In the genomic region with DNA sequence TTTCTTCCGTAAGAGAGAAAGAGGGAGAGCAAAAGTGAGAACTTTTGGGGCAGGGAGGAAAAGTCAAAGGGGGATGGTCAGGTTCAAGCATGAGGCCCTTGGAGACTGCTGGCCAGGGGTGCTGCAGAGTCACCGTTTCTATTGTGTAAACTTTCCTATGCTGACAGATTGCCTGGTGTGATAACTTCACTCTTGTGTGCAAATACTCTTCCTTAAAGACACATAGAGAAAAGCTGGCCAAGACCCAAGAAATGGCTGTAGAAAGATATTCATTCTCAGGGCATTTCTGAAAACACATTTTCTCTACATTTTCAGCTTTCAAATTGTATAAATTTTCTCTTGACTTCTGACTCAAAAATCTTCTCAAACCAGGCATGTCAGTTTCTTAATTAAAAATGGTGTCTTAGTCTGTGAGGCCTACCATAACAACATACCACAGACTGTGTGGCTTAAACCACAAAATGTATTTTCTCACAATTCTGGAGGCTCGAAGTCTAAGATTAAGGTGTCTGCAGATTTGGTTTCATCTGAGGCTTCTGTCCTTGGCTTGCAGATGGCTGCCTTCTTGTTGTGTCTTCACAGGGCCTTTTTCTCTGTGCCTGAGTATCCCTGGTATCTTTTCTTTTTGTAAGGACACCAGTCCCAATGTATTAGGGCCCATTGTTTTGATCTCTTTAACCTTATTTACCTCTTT, we compare ENCODE assay signal across 11 cellular contexts.
DNase-seq lines count a peak whose midpoint lies in the region; ATAC-seq and TF ChIP-seq lines count a peak whose summit lies in the region.
"Had no signal": no experiment of that assay in that cellular context is flagged by ENCODE, and none has a peak within 500 bp of the region (broad histone marks: within the 10 kb centered on the region; RNA-seq: fewer than 3 reads in every experiment).

No MANE protein-coding gene starts in this region.

- H3K36me3 ChIP-seq in GM23338 (ENCODE audit: insufficient read depth), result no peaks in the 10 kb centered on the region

- H3K4me1 Mint-ChIP-seq in osteocyte (ENCODE audit: unreplicated experiment) (peaks cover 18% of the 10 kb centered on the region), GM23338 (no peaks in the 10 kb centered on the region; the same call in 2 of the 3 replicates)

- H3K27me3 Mint-ChIP-seq in osteocyte (ENCODE audit: unreplicated experiment) (no peaks in the 10 kb centered on the region), GM23338 (ENCODE audit: insufficient read depth, low read depth, poor library complexity) (no peaks in the 10 kb centered on the region)
- H3K27me3 Mint-ChIP-seq: activated naive CD8-positive, alpha-beta T cell; IgD-negative memory B cell had no signal

- H3K9me3 Mint-ChIP-seq in osteocyte (ENCODE audit: unreplicated experiment) (peaks cover 15% of the 10 kb centered on the region), GM23338 (no peaks in the 10 kb centered on the region)

- peak; percentile 42 for DNase-seq in EL
- peak; percentile 7 for DNase-seq in NOMO-1 treated with dmso at 0.1 percent for 144 hours (lab: John Stamatoyannopoulos, UW; ENCODE audit: unreplicated experiment)
- peak; percentile 67 for DNase-seq in choroid plexus epithelial cell (ENCODE audit: low read depth)
- DNase-seq in osteocyte (ENCODE audit: extremely low spot score, unreplicated experiment), result no peak
- DNase-seq in T1000 (lab: John Stamatoyannopoulos, UW), result no peak
- DNase-seq in GM23338 (ENCODE audit: low spot score), result no peak
- no peak for DNase-seq in stimulated activated CD4-positive, alpha-beta T cell treated with anti-CD3 and anti-CD28 coated beads, Interleukin-15, amount 100 ng/mL, for 24 hours

- no peak overlapping the region for H3K4me3 ChIP-seq in choroid plexus epithelial cell (ENCODE audit: low read depth, low read length)
- H3K4me3 ChIP-seq in GM23338, result no peak overlapping the region
- H3K4me3 ChIP-seq: SK-N-MC had no signal

- peaks cover 1% of the 10 kb centered on the region for H3K36me3 Mint-ChIP-seq in osteocyte (ENCODE audit: unreplicated experiment)
- no peaks in the 10 kb centered on the region for H3K36me3 Mint-ChIP-seq in GM23338 (ENCODE audit: low read depth)
- H3K36me3 Mint-ChIP-seq: activated naive CD8-positive, alpha-beta T cell; IgD-negative memory B cell had no signal

- H4K20me1 ChIP-seq in GM23338 (replicated peaks; ENCODE audit: insufficient read depth), result no peaks in the 10 kb centered on the region

- H3K4me3 Mint-ChIP-seq in osteocyte (ENCODE audit: unreplicated experiment) (no peak overlapping the region), GM23338 (no peak overlapping the region)
- H3K4me3 Mint-ChIP-seq: activated naive CD8-positive, alpha-beta T cell had no signal

- TF ChIP-seq CTCF in choroid plexus epithelial cell (conservative IDR thresholded peaks at IDR 0.05; ENCODE audit: low read depth, low read length) (no peak), osteocyte (IDR thresholded peaks at IDR 0.05) (no peak), GM23338 (conservative IDR thresholded peaks at IDR 0.05; ENCODE audit: low read depth in 2 of 2) (no peak)

- H3F3A ChIP-seq in GM23338 (replicated peaks; ENCODE audit: low read depth), result no peaks in the 10 kb centered on the region

- ATAC-seq in GM18520 (IDR thresholded peaks at IDR 0.05; ENCODE audit: unreplicated experiment) (no peak), GM23338 (no peak)

- H2AFZ ChIP-seq in GM23338, result no peak overlapping the region

- no peak overlapping the region for H3K27ac ChIP-seq in GM23338 (ENCODE audit: low read depth)
- H3K27ac ChIP-seq: SK-N-MC had no signal

- H3K4me1 ChIP-seq in GM23338 (ENCODE audit: insufficient read depth), result no peaks in the 10 kb centered on the region

- H3K27ac Mint-ChIP-seq in osteocyte (ENCODE audit: unreplicated experiment) (peak overlapping the region; percentile 69), GM23338 (no peak overlapping the region)
- H3K27ac Mint-ChIP-seq: activated naive CD8-positive, alpha-beta T cell had no signal

- no peak overlapping the region for H3K4me2 ChIP-seq in GM23338

- no peaks in the 10 kb centered on the region for H3K27me3 ChIP-seq in GM23338 (ENCODE audit: insufficient read depth)

- H3K79me2 ChIP-seq in GM23338 (replicated peaks; ENCODE audit: insufficient read depth), result no peaks in the 10 kb centered on the region

- no peaks in the 10 kb centered on the region for H3K9me2 ChIP-seq in GM23338 (ENCODE audit: insufficient read depth)

TF ChIP-seq in GM23338, 12 proteins besides CTCF, POLR2A, EP300 and RAD21 (continues in another document):
- no peak for TF ChIP-seq JUNB (IDR thresholded peaks at IDR 0.05; ENCODE audit: unreplicated experiment)
- TF ChIP-seq, protein P1, sequence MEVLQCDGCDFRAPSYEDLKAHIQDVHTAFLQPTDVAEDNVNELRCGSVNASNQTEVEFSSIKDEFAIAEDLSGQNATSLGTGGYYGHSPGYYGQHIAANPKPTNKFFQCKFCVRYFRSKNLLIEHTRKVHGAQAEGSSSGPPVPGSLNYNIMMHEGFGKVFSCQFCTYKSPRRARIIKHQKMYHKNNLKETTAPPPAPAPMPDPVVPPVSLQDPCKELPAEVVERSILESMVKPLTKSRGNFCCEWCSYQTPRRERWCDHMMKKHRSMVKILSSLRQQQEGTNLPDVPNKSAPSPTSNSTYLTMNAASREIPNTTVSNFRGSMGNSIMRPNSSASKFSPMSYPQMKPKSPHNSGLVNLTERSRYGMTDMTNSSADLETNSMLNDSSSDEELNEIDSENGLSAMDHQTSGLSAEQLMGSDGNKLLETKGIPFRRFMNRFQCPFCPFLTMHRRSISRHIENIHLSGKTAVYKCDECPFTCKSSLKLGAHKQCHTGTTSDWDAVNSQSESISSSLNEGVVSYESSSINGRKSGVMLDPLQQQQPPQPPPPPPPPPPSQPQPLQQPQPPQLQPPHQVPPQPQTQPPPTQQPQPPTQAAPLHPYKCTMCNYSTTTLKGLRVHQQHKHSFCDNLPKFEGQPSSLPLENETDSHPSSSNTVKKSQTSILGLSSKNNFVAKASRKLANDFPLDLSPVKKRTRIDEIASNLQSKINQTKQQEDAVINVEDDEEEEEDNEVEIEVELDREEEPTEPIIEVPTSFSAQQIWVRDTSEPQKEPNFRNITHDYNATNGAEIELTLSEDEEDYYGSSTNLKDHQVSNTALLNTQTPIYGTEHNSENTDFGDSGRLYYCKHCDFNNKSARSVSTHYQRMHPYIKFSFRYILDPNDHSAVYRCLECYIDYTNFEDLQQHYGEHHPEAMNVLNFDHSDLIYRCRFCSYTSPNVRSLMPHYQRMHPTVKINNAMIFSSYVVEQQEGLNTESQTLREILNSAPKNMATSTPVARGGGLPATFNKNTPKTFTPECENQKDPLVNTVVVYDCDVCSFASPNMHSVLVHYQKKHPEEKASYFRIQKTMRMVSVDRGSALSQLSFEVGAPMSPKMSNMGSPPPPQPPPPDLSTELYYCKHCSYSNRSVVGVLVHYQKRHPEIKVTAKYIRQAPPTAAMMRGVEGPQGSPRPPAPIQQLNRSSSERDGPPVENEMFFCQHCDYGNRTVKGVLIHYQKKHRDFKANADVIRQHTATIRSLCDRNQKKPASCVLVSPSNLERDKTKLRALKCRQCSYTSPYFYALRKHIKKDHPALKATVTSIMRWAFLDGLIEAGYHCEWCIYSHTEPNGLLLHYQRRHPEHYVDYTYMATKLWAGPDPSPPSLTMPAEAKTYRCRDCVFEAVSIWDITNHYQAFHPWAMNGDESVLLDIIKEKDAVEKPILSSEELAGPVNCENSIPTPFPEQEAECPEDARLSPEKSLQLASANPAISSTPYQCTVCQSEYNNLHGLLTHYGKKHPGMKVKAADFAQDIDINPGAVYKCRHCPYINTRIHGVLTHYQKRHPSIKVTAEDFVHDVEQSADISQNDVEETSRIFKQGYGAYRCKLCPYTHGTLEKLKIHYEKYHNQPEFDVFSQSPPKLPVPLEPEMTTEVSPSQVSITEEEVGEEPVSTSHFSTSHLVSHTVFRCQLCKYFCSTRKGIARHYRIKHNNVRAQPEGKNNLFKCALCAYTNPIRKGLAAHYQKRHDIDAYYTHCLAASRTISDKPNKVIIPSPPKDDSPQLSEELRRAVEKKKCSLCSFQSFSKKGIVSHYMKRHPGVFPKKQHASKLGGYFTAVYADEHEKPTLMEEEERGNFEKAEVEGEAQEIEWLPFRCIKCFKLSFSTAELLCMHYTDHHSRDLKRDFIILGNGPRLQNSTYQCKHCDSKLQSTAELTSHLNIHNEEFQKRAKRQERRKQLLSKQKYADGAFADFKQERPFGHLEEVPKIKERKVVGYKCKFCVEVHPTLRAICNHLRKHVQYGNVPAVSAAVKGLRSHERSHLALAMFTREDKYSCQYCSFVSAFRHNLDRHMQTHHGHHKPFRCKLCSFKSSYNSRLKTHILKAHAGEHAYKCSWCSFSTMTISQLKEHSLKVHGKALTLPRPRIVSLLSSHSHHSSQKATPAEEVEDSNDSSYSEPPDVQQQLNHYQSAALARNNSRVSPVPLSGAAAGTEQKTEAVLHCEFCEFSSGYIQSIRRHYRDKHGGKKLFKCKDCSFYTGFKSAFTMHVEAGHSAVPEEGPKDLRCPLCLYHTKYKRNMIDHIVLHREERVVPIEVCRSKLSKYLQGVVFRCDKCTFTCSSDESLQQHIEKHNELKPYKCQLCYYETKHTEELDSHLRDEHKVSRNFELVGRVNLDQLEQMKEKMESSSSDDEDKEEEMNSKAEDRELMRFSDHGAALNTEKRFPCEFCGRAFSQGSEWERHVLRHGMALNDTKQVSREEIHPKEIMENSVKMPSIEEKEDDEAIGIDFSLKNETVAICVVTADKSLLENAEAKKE (CRISPR knock-in tag; IDR thresholded peaks at IDR 0.05), result no peak
- no peak for TF ChIP-seq NANOG (IDR thresholded peaks at IDR 0.05; ENCODE audit: borderline replicate concordance)

Comparison
In these comparisons a context has a peak if more than half of its experiments do, and no peak if none do; other contexts are left out.
1. DNase-seq: peak in EL (single experiment), NOMO-1 treated with dmso at 0.1 percent for 144 hours (single experiment) and choroid plexus epithelial cell (single experiment); none in osteocyte (single experiment), T1000 (single experiment), GM23338 (single experiment) and stimulated activated CD4-positive, alpha-beta T cell treated with anti-CD3 and anti-CD28 coated beads, Interleukin-15, amount 100 ng/mL, for 24 hours (single experiment).